8 cellular contexts compared by ENCODE assay signal in genomic region chr3:136194409-136195257, GRCh38. TPM values are rescaled to one million over a fixed set of nuclear protein-coding genes. Genes with fewer than 3 reads are reported as not detected.
DNase-seq lines count a peak whose midpoint lies in the region; ATAC-seq, FAIRE-seq and TF ChIP-seq lines count a peak whose summit lies in the region.

No MANE protein-coding gene starts in this region.

- no peak for TF ChIP-seq EP300 in upper lobe of left lung (IDR thresholded peaks at IDR 0.05)

- H3K79me2 ChIP-seq in OCI-LY3 (ENCODE audit: low read length) = peaks cover 71% of the 10 kb centered on the region

- H3K27me3 ChIP-seq in OCI-LY3 (ENCODE audit: low read depth, low read length) (no peaks in the 10 kb centered on the region), foreskin keratinocyte (no peaks in the 10 kb centered on the region), pancreas (no peaks in the 10 kb centered on the region), upper lobe of left lung (no peaks in the 10 kb centered on the region)

- intact Hi-C loops in pancreas (cut with DNase I) = no loop called here

- TF ChIP-seq CTCF in OCI-LY3 (IDR thresholded peaks at IDR 0.05; ENCODE audit: low read depth, low read length) (no peak), foreskin keratinocyte (conservative IDR thresholded peaks at IDR 0.05) (no peak), pancreas (IDR thresholded peaks at IDR 0.05) (no peak), upper lobe of left lung (IDR thresholded peaks at IDR 0.05) (no peak)

- peak overlapping the region; percentile 87 for H3K9ac ChIP-seq in OCI-LY3 (ENCODE audit: low read length)

- no peak for ATAC-seq in foreskin keratinocyte
- no peak for ATAC-seq in pancreas
- no peak for ATAC-seq in upper lobe of left lung (ENCODE audit: low FRiP score in 2 of 2)
- no peak for ATAC-seq in HG02763 (IDR thresholded peaks at IDR 0.05; ENCODE audit: unreplicated experiment)

- H3K9me3 ChIP-seq in OCI-LY3 (ENCODE audit: insufficient read depth, low read length) = no peaks in the 10 kb centered on the region
- H3K9me3 ChIP-seq in pancreas = no peaks in the 10 kb centered on the region
- no peaks in the 10 kb centered on the region for H3K9me3 ChIP-seq in upper lobe of left lung

- H2AFZ ChIP-seq in OCI-LY3 (ENCODE audit: low read depth, low read length) = no peak overlapping the region

- TF ChIP-seq POLR2A in upper lobe of left lung (IDR thresholded peaks at IDR 0.05) = no peak

- H4K20me1 ChIP-seq in OCI-LY3 (ENCODE audit: insufficient read depth, low read length) = peaks cover 55% of the 10 kb centered on the region

- peaks cover 35% of the 10 kb centered on the region for H3K36me3 ChIP-seq in OCI-LY3 (replicated peaks; ENCODE audit: low read depth, low read length)
- H3K36me3 ChIP-seq in pancreas = no peaks in the 10 kb centered on the region
- no peaks in the 10 kb centered on the region for H3K36me3 ChIP-seq in upper lobe of left lung

- peak overlapping the region; percentile 91 for H3K4me2 ChIP-seq in OCI-LY3 (ENCODE audit: low read length)

- H3K27ac ChIP-seq in OCI-LY3 (ENCODE audit: low read length) (peak overlapping the region; percentile 95), foreskin keratinocyte (peak overlapping the region; percentile 96), pancreas (peak overlapping the region; percentile 99 to 100 (median 100)), upper lobe of left lung (peak overlapping the region; percentile 99 to 100 (median 100))

- H3K4me1 ChIP-seq in OCI-LY3 (ENCODE audit: low read length) = peaks cover 28% of the 10 kb centered on the region
- peaks cover 20% of the 10 kb centered on the region for H3K4me1 ChIP-seq in foreskin keratinocyte
- H3K4me1 ChIP-seq in pancreas = peaks cover 18 to 43% (median 19%) of the 10 kb centered on the region in 3 donors
- H3K4me1 ChIP-seq in upper lobe of left lung = peaks cover 34 to 51% (median 39%) of the 10 kb centered on the region in 4 donors

- FAIRE-seq in GM18507 (lab: Jason Lieb, UNC) = peak; percentile 67
- FAIRE-seq in pancreas (lab: Jason Lieb, UNC) = no peak

- DNase-seq in GM18507 (ENCODE audit: extremely low spot score, insufficient read length, low read depth) (no peak), foreskin keratinocyte (no peak), pancreas (peak in 2 of 6 donors; percentile 13 to 34), upper lobe of left lung (peak in 1 of 2 donors; percentile 68), DMS153 treated with DMSO at 0.1 percent for 48 hours (lab: John Stamatoyannopoulos, UW; ENCODE audit: unreplicated experiment) (no peak)
- DNase-seq in activated T-helper 1 cell treated with anti-CD3 and anti-CD28 coated beads, Interleukin-2, amount 50 U/mL, for 16 hours (ENCODE audit: low read depth in 1 of 2, low spot score in 1 of 2) = peak; percentile 22 to 63

- H3K4me3 ChIP-seq in OCI-LY3 (ENCODE audit: low read length) = peak overlapping the region; percentile 92
- peak overlapping the region; percentile 72 to 94 (median 88) for H3K4me3 ChIP-seq in pancreas
- peak overlapping the region; percentile 68 to 93 (median 89) for H3K4me3 ChIP-seq in upper lobe of left lung

- WGBS in pancreas, 2 donors = 0% methylated on average over 47 of the region's 47 CpGs
- 0% methylated on average over 47 of the region's 47 CpGs for WGBS in upper lobe of left lung, 2 donors

RNA-seq across cellular contexts. Expression of gene MSL2, which starts 1.5 kb away (rescaled TPM):
- total RNA-seq in foreskin keratinocyte (22.1 and 22.2 TPM in 2 replicates), pancreas (10 to 100 TPM in 5 of 6 donors, 1 to 10 TPM in 1; 9.4 to 19.2 (median 11.7) TPM), upper lobe of left lung (10 to 100 TPM; 15.1 to 42.6 (median 33.4) TPM)
- polyA plus RNA-seq in foreskin keratinocyte (3.8 and 4.7 TPM in 2 replicates), pancreas (1 to 10 TPM; 3.5 to 7.2 TPM)

RNA-seq across cellular contexts. Expression of gene PCCB, which starts 55.5 kb away (rescaled TPM):
- 33.3 and 40.5 TPM in 2 replicates for total RNA-seq in foreskin keratinocyte
- polyA plus RNA-seq in foreskin keratinocyte = 23.3 and 28.3 TPM in 2 replicates
- 10 to 100 TPM in 5 of 6 donors, 1 to 10 TPM in 1; 9.3 to 24.9 (median 18.2) TPM for total RNA-seq in pancreas
- polyA plus RNA-seq in pancreas = 10 to 100 TPM in 1 of 2 donors, 1 to 10 TPM in 1; 8.9 to 11.7 TPM
- 10 to 100 TPM in 5 of 6 donors, 1 to 10 TPM in 1; 5.2 to 44.6 (median 31.2) TPM for total RNA-seq in upper lobe of left lung

Comparison
In these comparisons a context has a peak if more than half of its experiments do, and no peak if none do; other contexts are left out.
1. DNase-seq: peak in activated T-helper 1 cell treated with anti-CD3 and anti-CD28 coated beads, Interleukin-2, amount 50 U/mL, for 16 hours (2 of 2); none in GM18507 (single experiment), foreskin keratinocyte (0 of 2) and DMS153 treated with DMSO at 0.1 percent for 48 hours (single experiment).
2. Peak in every context shown above with its lines, with median percentiles within 50 percentile points of each other: H3K27ac ChIP-seq and H3K4me3 ChIP-seq.